Comparison of ENCODE assay signal across 1 cellular context in the genomic region with DNA sequence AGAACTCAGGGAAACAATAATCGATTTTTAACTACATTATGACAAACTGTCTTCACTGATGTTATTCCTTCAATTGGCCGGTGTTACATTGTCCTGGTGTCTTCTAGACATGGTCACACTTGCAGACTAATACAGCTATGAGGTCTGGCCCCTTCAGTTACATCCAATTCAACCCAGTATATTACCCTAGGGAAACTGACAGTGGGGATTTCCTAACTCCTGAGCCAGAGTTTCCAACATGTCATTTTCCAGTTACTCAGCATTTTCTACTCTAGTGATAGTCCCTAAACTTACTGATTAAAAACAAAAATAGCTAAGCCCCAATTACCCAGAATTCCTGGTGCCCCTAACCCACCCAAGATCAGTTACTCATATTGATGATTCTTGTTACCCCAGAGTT.
TF ChIP-seq lines count a peak whose summit lies in the region.

No MANE protein-coding gene starts in this region.

TF ChIP-seq in K562, 482 proteins besides CTCF, POLR2A, EP300 and RAD21 (continued from another document):
- TF ChIP-seq MAFG (tag; conservative IDR thresholded peaks at IDR 0.05) (peak; percentile 75), BACH1 (tag; IDR thresholded peaks at IDR 0.05) (0 out of 2 replicates have a peak, but pooled peaks have one; percentile 23), C11orf30 (IDR thresholded peaks at IDR 0.05; ENCODE audit: low read depth) (peak; percentile 33; the same call in 1 of the 2 replicates), ADNP (tag; IDR thresholded peaks at IDR 0.05) (no peak)
